Comparison of ENCODE assay signal across 8 cellular contexts in the genomic region with DNA sequence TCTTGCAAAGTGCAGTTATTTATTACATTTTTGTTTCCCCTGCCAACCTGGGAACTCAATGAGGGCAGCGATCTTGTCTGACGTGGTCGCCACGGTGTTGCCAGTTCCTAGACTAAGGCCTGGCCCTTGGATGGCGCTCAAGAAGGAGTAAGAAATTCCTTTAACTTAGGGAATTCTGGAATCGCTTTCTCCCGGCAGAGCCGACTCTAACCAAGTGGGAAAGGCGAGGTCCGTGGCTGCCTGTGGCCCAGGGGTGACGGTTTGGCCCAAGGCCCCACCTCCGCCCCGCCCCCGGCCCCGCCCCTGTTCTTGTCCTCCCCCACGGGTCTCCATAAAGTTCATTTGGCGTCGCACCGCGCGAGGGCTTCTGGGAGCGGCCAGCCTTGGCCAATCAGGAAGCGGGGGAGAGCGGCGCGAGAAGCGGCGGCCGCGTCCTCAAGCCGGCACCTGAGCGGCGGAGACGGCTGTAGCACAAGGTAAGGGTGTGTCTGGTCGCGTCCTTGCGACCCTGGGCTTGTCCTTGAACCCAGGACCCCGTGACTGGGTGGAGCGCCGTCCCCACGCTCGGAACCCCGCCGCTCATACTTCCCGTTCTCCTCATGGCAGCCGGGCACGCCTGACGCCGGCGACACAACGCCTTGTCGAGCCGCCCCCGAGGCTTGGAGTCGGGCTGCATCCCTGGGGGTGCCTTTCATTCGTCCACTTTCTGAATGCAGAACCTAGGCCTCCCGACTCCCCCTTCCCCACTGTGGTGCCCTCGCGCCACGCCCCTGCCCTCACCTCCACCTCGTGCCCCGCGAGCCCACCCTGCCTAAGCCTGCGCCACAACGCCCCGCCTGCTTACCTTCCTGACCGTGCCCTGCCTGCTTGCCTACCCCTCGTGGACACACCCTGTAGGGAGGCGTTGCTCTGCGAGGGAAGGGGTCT. TPM values are rescaled to one million over a fixed set of nuclear protein-coding genes. Genes with fewer than 3 reads are reported as not detected.
A peak's percentile ranks its signal among the peaks of the same experiment; 100 is the strongest.
DNase-seq lines count a peak whose midpoint lies in the region; ATAC-seq, FAIRE-seq and TF ChIP-seq lines count a peak whose summit lies in the region.

TSS of gene NUP93 (plus strand) at position 394 of the 927 bp plus-strand sequence. CDS start 18,119 bp downstream, outside the sequence.

- in situ Hi-C loops in ACHN (cut with HindIII; ENCODE audit: low pct_ligation_motif_present, low pct_unique_long_range_greater_than_20kb, low sequenced_read_pairs): no loop called here

- no peaks in the 10 kb centered on the region for H3K9me3 Mint-ChIP-seq in immature natural killer cell

- no peak for FAIRE-seq in bronchial epithelial cell (lab: Jason Lieb, UNC)

- H3K27ac Mint-ChIP-seq in immature natural killer cell: peak within 1 kb of the TSS; percentile 85 to 97 (median 88)

- no peaks in the 10 kb centered on the region for H3K27me3 ChIP-seq in bronchial epithelial cell (ENCODE audit: control insufficient read depth, insufficient read depth, low read length)

- TF ChIP-seq CTCF in WI38 (IDR thresholded peaks at IDR 0.05; ENCODE audit: low read depth, low read length) (no peak), bronchial epithelial cell (IDR thresholded peaks at IDR 0.05; ENCODE audit: insufficient read depth, low read length, severe bottlenecking) (peak; percentile 5)

- peaks cover 0 to 3% (median 1%) of the 10 kb centered on the region in 3 donors for H3K27me3 Mint-ChIP-seq in immature natural killer cell (ENCODE audit: low read depth in 3 of 3)

- peak within 1 kb of the TSS; percentile 93 for H3K4me3 ChIP-seq in WI38 (ENCODE audit: low read depth, low read length)
- H3K4me3 ChIP-seq in bronchial epithelial cell (ENCODE audit: low read depth, low read length): peak within 1 kb of the TSS; percentile 86

- H3K4me1 Mint-ChIP-seq in immature natural killer cell: peaks cover 17 to 21% of the 10 kb centered on the region in 2 donors

- no peaks in the 10 kb centered on the region for H3K36me3 ChIP-seq in bronchial epithelial cell (ENCODE audit: control insufficient read depth, insufficient read depth, low read length)

- H3K36me3 Mint-ChIP-seq in immature natural killer cell: no peaks in the 10 kb centered on the region

- no peak within 1 kb of the TSS for H3K4me3 Mint-ChIP-seq in immature natural killer cell

- DNase-seq in ACHN: peak; percentile 97
- DNase-seq in NCI-H2227 treated with DMSO at 0.1 percent for 48 hours (lab: John Stamatoyannopoulos, UW): peak; percentile 77
- peak; percentile 82 for DNase-seq in bronchial epithelial cell (ENCODE audit: low read depth)
- peak; percentile 85 to 87 (median 86) for DNase-seq in immature natural killer cell
- DNase-seq in smooth muscle cell of the brain vasculature (ENCODE audit: low read depth, low spot score): peak; percentile 82

- ATAC-seq in GM18907 (IDR thresholded peaks at IDR 0.05; ENCODE audit: unreplicated experiment) (peak; percentile 72), HG03159 (IDR thresholded peaks at IDR 0.05; ENCODE audit: unreplicated experiment) (peak; percentile 82)

RNA-seq across cellular contexts. Expression of gene NUP93, which starts in this region (rescaled TPM):
- 43.0 and 47.4 TPM in 2 replicates for total RNA-seq in bronchial epithelial cell
- 10 to 100 TPM; 57.1 to 91.4 (median 68.3) TPM for polyA plus RNA-seq in immature natural killer cell

Comparison
In these comparisons a context has a peak if more than half of its experiments do, and no peak if none do; other contexts are left out.
1. Peak in every context shown above with its lines: DNase-seq, ATAC-seq and H3K4me3 ChIP-seq.